Comparison of ENCODE assay signal across 1 cellular context in genomic region chr17:61927211-61928100, GRCh38.
TF ChIP-seq lines count a peak whose summit lies in the region.

A gene with protein sequence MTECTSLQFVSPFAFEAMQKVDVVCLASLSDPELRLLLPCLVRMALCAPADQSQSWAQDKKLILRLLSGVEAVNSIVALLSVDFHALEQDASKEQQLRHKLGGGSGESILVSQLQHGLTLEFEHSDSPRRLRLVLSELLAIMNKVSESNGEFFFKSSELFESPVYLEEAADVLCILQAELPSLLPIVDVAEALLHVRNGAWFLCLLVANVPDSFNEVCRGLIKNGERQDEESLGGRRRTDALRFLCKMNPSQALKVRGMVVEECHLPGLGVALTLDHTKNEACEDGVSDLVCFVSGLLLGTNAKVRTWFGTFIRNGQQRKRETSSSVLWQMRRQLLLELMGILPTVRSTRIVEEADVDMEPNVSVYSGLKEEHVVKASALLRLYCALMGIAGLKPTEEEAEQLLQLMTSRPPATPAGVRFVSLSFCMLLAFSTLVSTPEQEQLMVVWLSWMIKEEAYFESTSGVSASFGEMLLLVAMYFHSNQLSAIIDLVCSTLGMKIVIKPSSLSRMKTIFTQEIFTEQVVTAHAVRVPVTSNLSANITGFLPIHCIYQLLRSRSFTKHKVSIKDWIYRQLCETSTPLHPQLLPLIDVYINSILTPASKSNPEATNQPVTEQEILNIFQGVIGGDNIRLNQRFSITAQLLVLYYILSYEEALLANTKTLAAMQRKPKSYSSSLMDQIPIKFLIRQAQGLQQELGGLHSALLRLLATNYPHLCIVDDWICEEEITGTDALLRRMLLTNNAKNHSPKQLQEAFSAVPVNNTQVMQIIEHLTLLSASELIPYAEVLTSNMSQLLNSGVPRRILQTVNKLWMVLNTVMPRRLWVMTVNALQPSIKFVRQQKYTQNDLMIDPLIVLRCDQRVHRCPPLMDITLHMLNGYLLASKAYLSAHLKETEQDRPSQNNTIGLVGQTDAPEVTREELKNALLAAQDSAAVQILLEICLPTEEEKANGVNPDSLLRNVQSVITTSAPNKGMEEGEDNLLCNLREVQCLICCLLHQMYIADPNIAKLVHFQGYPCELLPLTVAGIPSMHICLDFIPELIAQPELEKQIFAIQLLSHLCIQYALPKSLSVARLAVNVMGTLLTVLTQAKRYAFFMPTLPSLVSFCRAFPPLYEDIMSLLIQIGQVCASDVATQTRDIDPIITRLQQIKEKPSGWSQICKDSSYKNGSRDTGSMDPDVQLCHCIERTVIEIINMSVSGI (minus strand): TSS chr17:61927982. CDS start chr17:61926644, 1,338 bp downstream.

TF ChIP-seq in SK-N-SH treated with all-trans-retinoic acid at 6 μM for 48 hours, 23 proteins besides CTCF, POLR2A, EP300 and RAD21 (continued from another document):
- 0 out of 2 replicates have a peak, but pooled peaks have one; percentile 10 for TF ChIP-seq TCF4 (CRISPR knock-in tag; IDR thresholded peaks at IDR 0.05; ENCODE audit: borderline replicate concordance)
- TF ChIP-seq, protein P1, sequence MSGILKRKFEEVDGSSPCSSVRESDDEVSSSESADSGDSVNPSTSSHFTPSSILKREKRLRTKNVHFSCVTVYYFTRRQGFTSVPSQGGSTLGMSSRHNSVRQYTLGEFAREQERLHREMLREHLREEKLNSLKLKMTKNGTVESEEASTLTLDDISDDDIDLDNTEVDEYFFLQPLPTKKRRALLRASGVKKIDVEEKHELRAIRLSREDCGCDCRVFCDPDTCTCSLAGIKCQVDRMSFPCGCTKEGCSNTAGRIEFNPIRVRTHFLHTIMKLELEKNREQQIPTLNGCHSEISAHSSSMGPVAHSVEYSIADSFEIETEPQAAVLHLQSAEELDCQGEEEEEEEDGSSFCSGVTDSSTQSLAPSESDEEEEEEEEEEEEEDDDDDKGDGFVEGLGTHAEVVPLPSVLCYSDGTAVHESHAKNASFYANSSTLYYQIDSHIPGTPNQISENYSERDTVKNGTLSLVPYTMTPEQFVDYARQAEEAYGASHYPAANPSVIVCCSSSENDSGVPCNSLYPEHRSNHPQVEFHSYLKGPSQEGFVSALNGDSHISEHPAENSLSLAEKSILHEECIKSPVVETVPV (CRISPR knock-in tag; IDR thresholded peaks at IDR 0.05) = no peak; the same call in 1 of the 2 replicates
- TF ChIP-seq ZFP30 (CRISPR knock-in tag; IDR thresholded peaks at IDR 0.05) = no peak
- TF ChIP-seq ZNF565 (CRISPR knock-in tag; conservative IDR thresholded peaks at IDR 0.05; ENCODE audit: low read depth) = no peak
- no peak for TF ChIP-seq ISL1 (CRISPR knock-in tag; IDR thresholded peaks at IDR 0.05)
- TF ChIP-seq ESRRG (CRISPR knock-in tag; IDR thresholded peaks at IDR 0.05) = peak; percentile 22; the same call in 1 of the 2 replicates
- no peak for TF ChIP-seq RARB (CRISPR knock-in tag; IDR thresholded peaks at IDR 0.05)
- TF ChIP-seq ZFP3 (CRISPR knock-in tag; IDR thresholded peaks at IDR 0.05) = peak; percentile 79; the same call in 1 of the 2 replicates
- TF ChIP-seq TOX (CRISPR knock-in tag; IDR thresholded peaks at IDR 0.05; ENCODE audit: borderline replicate concordance) = no peak
- no peak for TF ChIP-seq PPARA (CRISPR knock-in tag; IDR thresholded peaks at IDR 0.05; ENCODE audit: borderline replicate concordance)
- TF ChIP-seq CSDC2 (CRISPR knock-in tag; IDR thresholded peaks at IDR 0.05) = peak; percentile 88; the same call in 1 of the 2 replicates
- TF ChIP-seq ZNF8 (CRISPR knock-in tag; IDR thresholded peaks at IDR 0.05) = no peak
- no peak for TF ChIP-seq BACH2 (CRISPR knock-in tag; IDR thresholded peaks at IDR 0.05; ENCODE audit: borderline replicate concordance)
- no peak for TF ChIP-seq ARNTL (CRISPR knock-in tag; IDR thresholded peaks at IDR 0.05; ENCODE audit: borderline replicate concordance, low read depth)
- no peak for TF ChIP-seq SNAI2 (CRISPR knock-in tag; IDR thresholded peaks at IDR 0.05)
